ENCODE assay signal across 8 cellular contexts in the genomic region with DNA sequence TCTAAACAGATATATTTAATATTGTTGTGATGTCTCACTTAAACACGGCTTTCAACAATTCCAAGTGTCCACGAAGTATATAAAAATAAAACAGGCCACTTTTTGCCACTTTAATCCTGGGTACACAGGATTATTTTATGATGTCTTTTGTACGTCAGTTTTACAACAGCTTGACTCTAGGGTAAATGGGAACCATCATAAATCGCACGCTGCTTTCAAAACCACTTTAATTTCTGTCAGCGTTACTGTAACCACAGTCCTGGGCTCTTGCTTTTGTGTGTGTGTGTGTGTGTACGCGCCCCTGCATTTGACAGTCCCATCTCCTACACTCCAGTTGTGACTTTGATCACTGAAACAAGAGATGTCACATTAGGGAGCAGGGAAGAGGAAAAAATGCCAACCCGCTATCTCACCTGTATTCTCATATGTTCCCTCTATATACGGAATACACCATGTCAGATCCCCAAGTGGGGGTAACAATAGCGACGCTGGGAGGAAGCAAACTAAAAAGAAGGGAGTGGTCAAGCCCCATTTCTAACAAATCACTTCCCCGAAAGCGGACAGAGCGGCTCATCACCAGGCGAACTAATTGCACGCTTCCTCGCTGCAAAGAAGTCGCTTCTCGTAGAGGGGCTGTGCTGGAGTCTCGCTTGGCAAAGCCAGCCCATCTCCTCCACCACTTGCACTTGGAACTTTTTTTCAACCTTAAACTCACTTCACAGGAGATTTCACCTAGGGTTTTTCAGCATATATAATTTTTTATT. TPM values are rescaled to one million over a fixed set of nuclear protein-coding genes. Genes with fewer than 3 reads are reported as not detected.
A peak's percentile ranks its signal among the peaks of the same experiment; 100 is the strongest.
DNase-seq lines count a peak whose midpoint lies in the region; ATAC-seq and TF ChIP-seq lines count a peak whose summit lies in the region.
"Had no signal": no experiment of that assay in that cellular context is flagged by ENCODE, and none has a peak within 500 bp of the region (broad histone marks: within the 10 kb centered on the region; RNA-seq: fewer than 3 reads in every experiment).

No MANE protein-coding gene starts in this region.

- H3K9ac ChIP-seq in SK-N-MC (ENCODE audit: insufficient read length): peak overlapping the region; percentile 78
- peak overlapping the region; percentile 41 for H3K9ac ChIP-seq in iPS-15b (ENCODE audit: low read depth, low read length)

- in situ Hi-C loops in gastrocnemius medialis (cut with MboI; ENCODE audit: low sequenced_read_pairs in 4 of 4): loop anchor here in 1 of 4 donors (5.0 to 10.0 kb wide), 2 partner anchors 147 to 245 kb away; no protein-coding TSS in a partner anchor

- peak; percentile 67 for DNase-seq in HCEC 1CT
- no peak for DNase-seq in SK-N-MC (ENCODE audit: low read depth, low spot score)
- DNase-seq in gastrocnemius medialis: no peak
- no peak for DNase-seq in GM19238 (ENCODE audit: insufficient read length, low spot score)
- DNase-seq: activated gamma-delta T cell had no signal

- H3K4me1 ChIP-seq in iPS-15b (ENCODE audit: control insufficient read depth, insufficient read depth, low read length) (peaks cover 17% of the 10 kb centered on the region), gastrocnemius medialis (peaks cover 4 to 15% of the 10 kb centered on the region in 2 donors)

- H3K27me3 ChIP-seq in iPS-15b (ENCODE audit: control insufficient read depth, insufficient read depth, low read length) (no peaks in the 10 kb centered on the region), gastrocnemius medialis (peaks cover 0 to 4% (median 0%) of the 10 kb centered on the region in 3 donors)

- TF ChIP-seq POLR2A in gastrocnemius medialis (IDR thresholded peaks at IDR 0.05): peak in 1 of 2 donors; percentile 13

- TF ChIP-seq CTCF in gastrocnemius medialis (IDR thresholded peaks at IDR 0.05 in 4 of 5, conservative IDR thresholded peaks at IDR 0.05 in 1 of 5): no peak

- ATAC-seq in gastrocnemius medialis (peak in 1 of 2 donors; percentile 28), GM21528 (IDR thresholded peaks at IDR 0.05; ENCODE audit: low FRiP score, unreplicated experiment) (no peak), GM19351 (IDR thresholded peaks at IDR 0.05; ENCODE audit: unreplicated experiment) (no peak)

- H3K36me3 ChIP-seq in SK-N-MC (ENCODE audit: insufficient read depth, low read length): no peaks in the 10 kb centered on the region
- no peaks in the 10 kb centered on the region for H3K36me3 ChIP-seq in iPS-15b (ENCODE audit: control insufficient read depth, insufficient read depth, low read length)
- no peaks in the 10 kb centered on the region for H3K36me3 ChIP-seq in gastrocnemius medialis

- H3K4me3 ChIP-seq in SK-N-MC (peak overlapping the region; percentile 92), iPS-15b (ENCODE audit: low read depth, low read length) (peak overlapping the region; percentile 79), gastrocnemius medialis (peak overlapping the region; percentile 71 to 85 (median 76))

- H3K9me3 ChIP-seq in SK-N-MC (ENCODE audit: low read depth, low read length): no peaks in the 10 kb centered on the region
- no peaks in the 10 kb centered on the region for H3K9me3 ChIP-seq in iPS-15b (ENCODE audit: control insufficient read depth, insufficient read depth, low read length)
- H3K9me3 ChIP-seq in gastrocnemius medialis: no peaks in the 10 kb centered on the region

- H3K27ac ChIP-seq in SK-N-MC (peak overlapping the region; percentile 80; the same call in 1 of the 2 replicates), gastrocnemius medialis (peak overlapping the region; percentile 80 to 90 (median 84))

- intact Hi-C loops in gastrocnemius medialis (cut with DNase I; ENCODE audit: low total_unique reads): loop anchor here (5.0 to 10.0 kb wide), 4 partner anchors 148 to 675 kb away; a partner anchor contains a TSS

RNA-seq across cellular contexts. Expression of a gene that starts 1.1 kb away (rescaled TPM):
- 100 to 1,000 TPM in 1 of 4 donors, 10 to 100 TPM in 3; 40.9 to 122 (median 68.7) TPM for total RNA-seq in gastrocnemius medialis
